23 cellular contexts compared by ENCODE assay signal in genomic region chr6:155306958-155307357, GRCh38. TPM values are rescaled to one million over a fixed set of nuclear protein-coding genes. Genes with fewer than 3 reads are reported as not detected.
DNase-seq lines count a peak whose midpoint lies in the region; ATAC-seq and TF ChIP-seq lines count a peak whose summit lies in the region.
"Had no signal": no experiment of that assay in that cellular context is flagged by ENCODE, and none has a peak within 500 bp of the region (broad histone marks: within the 10 kb centered on the region; RNA-seq: fewer than 3 reads in every experiment).

No MANE protein-coding gene starts in this region.

- H3K23me2 ChIP-seq in H9 (ENCODE audit: insufficient read length, low read depth, low read length, poor library complexity, severe bottlenecking): no peaks in the 10 kb centered on the region

- H3K27ac ChIP-seq in H9 (ENCODE audit: insufficient read length, low read depth, low read length): no peak overlapping the region
- no peak overlapping the region for H3K27ac ChIP-seq in colonic mucosa
- H3K27ac ChIP-seq: A549 had no signal

- no peak overlapping the region for H3K27ac Mint-ChIP-seq in activated naive CD4-positive, alpha-beta T cell treated with anti-CD3 and anti-CD28 coated beads, Interleukin-2, amount 50 U/mL, for 72 hours
- H3K27ac Mint-ChIP-seq in H9 (peak overlapping the region in 2 of 3 experiments; percentile 7 to 70; a peak in 4 of 7 replicates), natural killer cell (peak overlapping the region in 1 of 2 donors; percentile 32)
- no peak overlapping the region for H3K27ac Mint-ChIP-seq in activated T-helper 17 cell treated with anti-CD3 and anti-CD28 coated beads, Interleukin-2, amount 50 U/mL, for 72 hours
- H3K27ac Mint-ChIP-seq: B cell, IgD-negative memory B cell had no signal

- no CpG with 5 or more reads among the region's 2 CpGs for WGBS in H9 (ENCODE audit: extremely low coverage, insufficient read length, low lambda C conversion rate)

- H2BK12ac ChIP-seq in H9 (ENCODE audit: insufficient read length, low read depth, low read length): no peak overlapping the region

- H4K8ac ChIP-seq in H9 (replicated peaks; ENCODE audit: insufficient read length, low read depth, low read length): no peak overlapping the region

- H3K36me3 ChIP-seq in colonic mucosa: no peaks in the 10 kb centered on the region

- no peak overlapping the region for H2BK15ac ChIP-seq in H9 (ENCODE audit: low read depth, low read length)

- no peaks in the 10 kb centered on the region for H3K79me1 ChIP-seq in H9 (ENCODE audit: insufficient read depth, low read depth, low read length, poor library complexity, severe bottlenecking)

- H3K4me2 ChIP-seq in H9 (ENCODE audit: insufficient read depth, insufficient read length, low read length): no peak overlapping the region
- H3K4me2 ChIP-seq: A549 had no signal

- H4K5ac ChIP-seq in H9 (ENCODE audit: insufficient read length, low read depth, low read length): no peak overlapping the region

- no peak overlapping the region for H3K18ac ChIP-seq in H9 (ENCODE audit: insufficient read length, low read depth, low read length)

- no peak overlapping the region for H3K4me3 ChIP-seq in colonic mucosa
- H3K4me3 ChIP-seq: A549, HAP-1 had no signal

- H3K36me3 Mint-ChIP-seq in activated naive CD4-positive, alpha-beta T cell treated with anti-CD3 and anti-CD28 coated beads, Interleukin-2, amount 50 U/mL, for 72 hours: peaks cover 15 to 37% of the 10 kb centered on the region in 2 donors
- H3K36me3 Mint-ChIP-seq in H9 (ENCODE audit: insufficient read depth in 1 of 3, low read depth in 3 of 3) (peaks cover 15 to 55% (median 54%) of the 10 kb centered on the region in 3 experiments; a peak in 6 of 7 replicates), natural killer cell (no peaks in the 10 kb centered on the region)
- H3K36me3 Mint-ChIP-seq in activated T-helper 17 cell treated with anti-CD3 and anti-CD28 coated beads, Interleukin-2, amount 50 U/mL, for 72 hours (ENCODE audit: low read depth): peaks cover 91% of the 10 kb centered on the region

- no peak overlapping the region for H3K14ac ChIP-seq in H9 (ENCODE audit: insufficient read depth, low read length)

- H3K56ac ChIP-seq in H9 (ENCODE audit: insufficient read length, low read depth, low read length): no peak overlapping the region

- POLR2A ChIA-PET in HEK293T (lab: Yijun Ruan, JAX): no interaction called here

- H4K91ac ChIP-seq in H9 (ENCODE audit: insufficient read length, low read depth, low read length): no peak overlapping the region

- H3K9me3 Mint-ChIP-seq in activated naive CD4-positive, alpha-beta T cell treated with anti-CD3 and anti-CD28 coated beads, Interleukin-2, amount 50 U/mL, for 72 hours: no peaks in the 10 kb centered on the region
- H3K9me3 Mint-ChIP-seq in H9 (no peaks in the 10 kb centered on the region), natural killer cell (no peaks in the 10 kb centered on the region)
- no peaks in the 10 kb centered on the region for H3K9me3 Mint-ChIP-seq in activated T-helper 17 cell treated with anti-CD3 and anti-CD28 coated beads, Interleukin-2, amount 50 U/mL, for 72 hours
- H3K9me3 Mint-ChIP-seq: IgD-negative memory B cell had no signal

- no peak for TF ChIP-seq CTCF in H9 (conservative IDR thresholded peaks at IDR 0.05)
- TF ChIP-seq CTCF in natural killer cell (IDR thresholded peaks at IDR 0.05): no peak
- no peak for TF ChIP-seq CTCF in colonic mucosa (IDR thresholded peaks at IDR 0.05)

- H2AK5ac ChIP-seq in H9 (ENCODE audit: insufficient read length, low read length): no peak overlapping the region

- no peaks in the 10 kb centered on the region for H4K20me1 ChIP-seq in H9 (ENCODE audit: control insufficient read depth, insufficient read depth, insufficient read length)

- no peak overlapping the region for H3K9ac ChIP-seq in H9 (ENCODE audit: extremely low read depth, insufficient read length, low read length)
- no peak overlapping the region for H3K9ac ChIP-seq in colonic mucosa (ENCODE audit: low read depth in 2 of 2, low read length in 2 of 2)

- CTCF ChIA-PET in HEK293T (lab: Yijun Ruan, JAX): no interaction called here

- H3K27me3 ChIP-seq in H9 (ENCODE audit: insufficient read depth, low read length) (no peaks in the 10 kb centered on the region), colonic mucosa (no peaks in the 10 kb centered on the region)

- H3K79me2 ChIP-seq in H9 (ENCODE audit: insufficient read depth, low read length): no peaks in the 10 kb centered on the region

- no peak overlapping the region for H2AFZ ChIP-seq in H9 (ENCODE audit: low read length)

- no peak overlapping the region for H3K4me3 Mint-ChIP-seq in H9
- H3K4me3 Mint-ChIP-seq in activated T-helper 17 cell treated with anti-CD3 and anti-CD28 coated beads, Interleukin-2, amount 50 U/mL, for 72 hours: no peak overlapping the region
- no peak overlapping the region for H3K4me3 Mint-ChIP-seq in natural killer cell
- H3K4me3 Mint-ChIP-seq: B cell, CD14-positive monocyte, IgD-negative memory B cell had no signal

- H3K4me1 ChIP-seq in H9 (ENCODE audit: insufficient read depth, low read length) (no peaks in the 10 kb centered on the region), colonic mucosa (no peaks in the 10 kb centered on the region)

- DNase-seq in activated naive CD4-positive, alpha-beta T cell treated with anti-CD3 and anti-CD28 coated beads, Interleukin-2, amount 50 U/mL, for 72 hours (ENCODE audit: low spot score in 2 of 2): no peak
- DNase-seq in activated naive CD4-positive, alpha-beta T cell treated with anti-CD3 and anti-CD28 coated beads, Interleukin-2, amount 50 U/mL, for 16 hours: no peak
- DNase-seq in H9 (no peak), natural killer cell (no peak), SHP77 (lab: John Stamatoyannopoulos, UW) (no peak), colonic mucosa (no peak), HEK293T (ENCODE audit: extremely low spot score) (no peak)
- DNase-seq: EL, Karpas-422, NCI-H1694, NCI-H2081, NCI-H446, NCI-H526 treated with DMSO at 0.1 percent for 48 hours, PC-3, Right ventricle myocardium superior had no signal

- no peaks in the 10 kb centered on the region for H3K9me3 ChIP-seq in H9 (ENCODE audit: control insufficient read depth, low read depth, low read length)
- H3K9me3 ChIP-seq in colonic mucosa: no peaks in the 10 kb centered on the region
- H3K9me3 ChIP-seq: A549, HAP-1 had no signal

- H2BK5ac ChIP-seq in H9 (ENCODE audit: insufficient read length, low read length): no peak overlapping the region

- intact Hi-C loops in natural killer cell (cut with micrococcal nuclease): no loop called here
- intact Hi-C loops in colonic mucosa (cut with DNase I): no loop called here

- H3K4me1 Mint-ChIP-seq in H9 (peaks cover 5 to 7% of the 10 kb centered on the region in 2 experiments), natural killer cell (peaks cover 0 to 4% of the 10 kb centered on the region in 2 donors)
- H3K4me1 Mint-ChIP-seq in activated T-helper 17 cell treated with anti-CD3 and anti-CD28 coated beads, Interleukin-2, amount 50 U/mL, for 72 hours: peaks cover 14% of the 10 kb centered on the region

- H2BK20ac ChIP-seq in H9 (ENCODE audit: low read depth, low read length, poor library complexity, severe bottlenecking): no peak overlapping the region

- H3K27me3 Mint-ChIP-seq in H9 (ENCODE audit: low read depth) (no peaks in the 10 kb centered on the region), natural killer cell (ENCODE audit: low read depth in 2 of 2) (no peaks in the 10 kb centered on the region)
- no peaks in the 10 kb centered on the region for H3K27me3 Mint-ChIP-seq in activated T-helper 17 cell treated with anti-CD3 and anti-CD28 coated beads, Interleukin-2, amount 50 U/mL, for 72 hours
- H3K27me3 Mint-ChIP-seq: B cell, IgD-negative memory B cell had no signal

- H3T11ph ChIP-seq in H9 (ENCODE audit: low read length): no peak overlapping the region

- H3K4ac ChIP-seq in H9 (ENCODE audit: low read depth, low read length): no peak overlapping the region

- no peak overlapping the region for H2BK120ac ChIP-seq in H9 (ENCODE audit: low read depth, low read length, poor library complexity, severe bottlenecking)

- no peak overlapping the region for H3K23ac ChIP-seq in H9 (ENCODE audit: insufficient read length, low read depth, low read length)

- peak; percentile 51 to 74 for ATAC-seq in activated naive CD4-positive, alpha-beta T cell treated with anti-CD3 and anti-CD28 coated beads, Interleukin-2, amount 50 U/mL, for 72 hours
- ATAC-seq in activated T-helper 17 cell treated with anti-CD3 and anti-CD28 coated beads, Interleukin-2, amount 50 U/mL, for 72 hours (replicated peaks): peak; percentile 24
- peak; percentile 30 to 55 (median 44) for ATAC-seq in natural killer cell
- ATAC-seq: A549, PC-3 had no signal

TF ChIP-seq in HEK293T, 16 proteins besides CTCF, POLR2A, EP300 and RAD21:
- TF ChIP-seq ARNT (IDR thresholded peaks at IDR 0.05) (no peak), L3MBTL2 (conservative IDR thresholded peaks at IDR 0.05) (no peak), FOXM1 (IDR thresholded peaks at IDR 0.05; ENCODE audit: borderline replicate concordance) (no peak), SUZ12 (IDR thresholded peaks at IDR 0.05) (no peak), PKNOX1 (IDR thresholded peaks at IDR 0.05) (no peak), LEF1 (IDR thresholded peaks at IDR 0.05; ENCODE audit: borderline replicate concordance) (no peak)

RNA-seq across cellular contexts. Expression of gene TFB1M, which starts 7.3 kb away (rescaled TPM):
- 10 to 100 TPM; 44.7 to 49.2 TPM for total RNA-seq in activated naive CD4-positive, alpha-beta T cell treated with anti-CD3 and anti-CD28 coated beads, Interleukin-2, amount 50 U/mL, for 72 hours
- total RNA-seq in H9 (2021) (28.6 and 31.5 TPM in 2 replicates), natural killer cell (10 to 100 TPM; 14.1 to 20.1 (median 17.1) TPM), colonic mucosa (10 to 100 TPM; 17.8 to 27.9 TPM)
- 10 to 100 TPM; 38.6 to 48.9 TPM for total RNA-seq in activated T-helper 17 cell treated with anti-CD3 and anti-CD28 coated beads, Interleukin-2, amount 50 U/mL, for 72 hours

RNA-seq across cellular contexts. Expression of gene CLDN20, which starts 43.1 kb away (rescaled TPM):
- not detected for total RNA-seq in activated naive CD4-positive, alpha-beta T cell treated with anti-CD3 and anti-CD28 coated beads, Interleukin-2, amount 50 U/mL, for 72 hours
- total RNA-seq in H9 (2021) (not detected in 2 replicates), natural killer cell (not detected), colonic mucosa (not detected)
- total RNA-seq in activated T-helper 17 cell treated with anti-CD3 and anti-CD28 coated beads, Interleukin-2, amount 50 U/mL, for 72 hours: not detected
- total RNA-seq: B cell, MCF 10A, PC-3, Right ventricle myocardium superior, RPMI7951 had no signal

Comparison
In these comparisons a context has a peak if more than half of its experiments do, and no peak if none do; other contexts are left out.
1. H3K27ac Mint-ChIP-seq: peak in H9 (2 of 3); none in activated naive CD4-positive, alpha-beta T cell treated with anti-CD3 and anti-CD28 coated beads, Interleukin-2, amount 50 U/mL, for 72 hours (0 of 2) and activated T-helper 17 cell treated with anti-CD3 and anti-CD28 coated beads, Interleukin-2, amount 50 U/mL, for 72 hours (single experiment).
2. Peak in every context shown above with its lines, with median percentiles within 50 percentile points of each other: ATAC-seq.